In genomic region chr11:17000987-17001386, GRCh38 we compare ENCODE assay signal across 21 cellular contexts.
"Had no signal": no experiment of that assay in that cellular context is flagged by ENCODE, and none has a peak within 500 bp of the region (broad histone marks: within the 10 kb centered on the region; RNA-seq: fewer than 3 reads in every experiment).

No MANE protein-coding gene starts in this region.

- H3K4me3 ChIP-seq: mucosa of descending colon, right lobe of liver, skin epidermis, suprapubic skin, tibial nerve, uterus had no signal

- H3K4me1 ChIP-seq: suprapubic skin, uterus had no signal

- H3K27ac ChIP-seq: parathyroid adenoma, right lobe of liver, skin epidermis, suprapubic skin, tibial nerve, uterus had no signal

- DNase-seq: activated CD4-positive, alpha-beta memory T cell treated with anti-CD3 and anti-CD28 coated beads, Interleukin-2, amount 10 ng/mL, durations not matched to agents 7 days and 5 days; activated CD4-positive, alpha-beta T cell treated with anti-CD3 and anti-CD28 coated beads, Interleukin-2, amount 10 ng/mL, durations not matched to agents 24 days and 14 days; activated effector memory CD4-positive, alpha-beta T cell treated with Interleukin-2 at 50 U/mL for 16 hours; activated naive CD4-positive, alpha-beta T cell treated with anti-CD3 and anti-CD28 coated beads, Interleukin-2, amount 50 U/mL, for 16 hours; activated naive CD8-positive, alpha-beta T cell treated with anti-CD3 and anti-CD28 coated beads, Interleukin-2, amount 50 U/mL, for 24 hours; activated T-cell treated with anti-CD3 and anti-CD28 coated beads, Interleukin-2, amount 50 U/mL, for 72 hours; effector CD4-positive, alpha-beta T cell; erythroblast; left cardiac atrium; mesendoderm; mucosa of descending colon; right lobe of liver; stimulated activated CD4-positive, alpha-beta T cell treated with anti-CD3 and anti-CD28 coated beads, Interleukin-1b, Interleukin-23, amount 100 ng/mL, for 48 hours; stimulated activated naive CD8-positive, alpha-beta T cell treated with anti-CD3 and anti-CD28 coated beads, Interleukin-15, amount 100 ng/mL, for 72 hours; uterus had no signal

- H3K36me3 ChIP-seq: right lobe of liver, suprapubic skin, tibial nerve, uterus had no signal

- H3K9me3 ChIP-seq: mucosa of descending colon, right lobe of liver, suprapubic skin, tibial nerve, uterus had no signal

- ATAC-seq: activated CD4-positive, CD25-positive, alpha-beta regulatory T cell treated with anti-CD3 and anti-CD28 coated beads, Interleukin-2, amount 50 U/mL, for 24 hours; activated naive CD8-positive, alpha-beta T cell treated with anti-CD3 and anti-CD28 coated beads, Interleukin-2, amount 50 U/mL, for 24 hours; activated T-cell treated with anti-CD3 and anti-CD28 coated beads, Interleukin-2, amount 50 U/mL, for 72 hours; left cardiac atrium; mucosa of descending colon; right lobe of liver; stimulated activated naive CD8-positive, alpha-beta T cell treated with anti-CD3 and anti-CD28 coated beads, Interleukin-15, amount 100 ng/mL, for 72 hours had no signal

- FAIRE-seq: frontal cortex had no signal

- H3K27me3 ChIP-seq: right lobe of liver, suprapubic skin, tibial nerve, uterus had no signal
